Comparison of ENCODE assay signal across 9 cellular contexts in the genomic region with DNA sequence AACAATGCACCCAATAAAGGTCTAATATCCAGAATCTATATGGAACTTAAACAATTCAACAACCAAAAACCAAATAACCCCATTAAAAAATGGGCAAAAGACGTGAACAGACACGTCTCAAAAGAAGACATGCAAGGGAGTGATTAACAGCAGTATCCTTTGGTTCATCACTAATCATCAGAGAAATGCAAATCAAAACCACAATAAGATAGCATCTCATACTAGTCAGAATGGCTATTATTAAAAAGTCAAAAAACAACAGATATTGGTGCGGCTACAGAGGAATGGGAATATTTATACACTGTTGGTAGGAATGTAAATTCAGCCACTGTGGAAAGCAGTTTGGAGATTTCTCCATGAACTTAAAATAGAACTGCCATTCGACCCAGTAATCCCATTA. TPM values are rescaled to one million over a fixed set of nuclear protein-coding genes. Genes with fewer than 3 reads are reported as not detected.
"Had no signal": no experiment of that assay in that cellular context is flagged by ENCODE, and none has a peak within 500 bp of the region (broad histone marks: within the 10 kb centered on the region; RNA-seq: fewer than 3 reads in every experiment).

No MANE protein-coding gene starts in this region.

- ATAC-seq: GM12878 had no signal

- FAIRE-seq: G401.6, GM12878, GM12891, GM12892, GM18507, GM19239 had no signal

- DNase-seq: GDM1, GF-D8 had no signal

- H3K4me3 ChIP-seq: GM12878 had no signal

RNA-seq across cellular contexts. Expression of gene PTF1A, which starts 50.1 kb away (rescaled TPM):
- total RNA-seq: G401, GM12878 had no signal
- polyA plus RNA-seq: GM12878 had no signal
